Comparison of ENCODE assay signal across 7 cellular contexts in genomic region chr9:39674437-39675210, GRCh38.
DNase-seq lines count a peak whose midpoint lies in the region; ATAC-seq, FAIRE-seq and TF ChIP-seq lines count a peak whose summit lies in the region.
"Not testable (repeated sequence)": the region's sequence is repeated elsewhere in the genome, so short reads cannot be mapped to it uniquely, and the experiment has no call there.

No MANE protein-coding gene starts in this region.

- not testable (repeated sequence) for H2AFZ ChIP-seq in HCT116 (ENCODE audit: low read depth, low read length, poor library complexity, severe bottlenecking); PC-3 (ENCODE audit: low read length)

- TF ChIP-seq RAD21 in A549 (conservative IDR thresholded peaks at IDR 0.05 in 1 of 2, IDR thresholded peaks at IDR 0.05 in 1 of 2); HCT116 (IDR thresholded peaks at IDR 0.05; ENCODE audit: low read depth): not testable (repeated sequence)

- not testable (repeated sequence) for H3K9me3 ChIP-seq in A549; HCT116 (ENCODE audit: control insufficient read depth in 1 of 2, insufficient read depth in 1 of 2, low read depth in 1 of 2, low read length in 2 of 2); PC-3 (ENCODE audit: low read length); RWPE2 (ENCODE audit: severe bottlenecking)

- in situ Hi-C loops in brain microvascular endothelial cell (cut with HindIII; ENCODE audit: low pct_ligation_motif_present, low sequenced_read_pairs): not testable (repeated sequence)

- H3K9me2 ChIP-seq in HCT116 (ENCODE audit: insufficient read depth); PC-3 (replicated peaks; ENCODE audit: low read length): not testable (repeated sequence)

- not testable (repeated sequence) for H3K9ac ChIP-seq in HCT116 (ENCODE audit: low read length); PC-3 (ENCODE audit: low read length)

- H3K27me3 ChIP-seq in HCT116 (ENCODE audit: insufficient read depth, low read length); PC-3 (ENCODE audit: low read length); RWPE2 (ENCODE audit: insufficient read depth, poor library complexity, severe bottlenecking); brain microvascular endothelial cell (replicated peaks); foreskin keratinocyte: not testable (repeated sequence)

- H3F3A ChIP-seq in PC-3 (ENCODE audit: low read length, unreplicated experiment): not testable (repeated sequence)

- TF ChIP-seq POLR2A in A549 (IDR thresholded peaks at IDR 0.05; ENCODE audit: low read length); HCT116 (IDR thresholded peaks at IDR 0.05; ENCODE audit: borderline replicate concordance, extremely low read depth, insufficient read depth, insufficient read length): not testable (repeated sequence)

- H4K20me1 ChIP-seq in HCT116 (ENCODE audit: insufficient read depth); PC-3 (ENCODE audit: low read length): not testable (repeated sequence)

- H3K36me3 ChIP-seq in HCT116 (ENCODE audit: control insufficient read depth in 1 of 2, insufficient read depth in 2 of 2, low read length in 2 of 2); PC-3 (ENCODE audit: low read depth, low read length); RWPE2 (ENCODE audit: low read depth); brain microvascular endothelial cell (replicated peaks): not testable (repeated sequence)

- H3K4me1 ChIP-seq in A549; HCT116 (ENCODE audit: control insufficient read depth in 1 of 2, insufficient read depth in 2 of 2, low read length in 2 of 2); PC-3 (ENCODE audit: insufficient read depth, low read length); RWPE2 (ENCODE audit: insufficient read depth, poor library complexity, severe bottlenecking); foreskin keratinocyte: not testable (repeated sequence)

- TF ChIP-seq EP300 in A549 (IDR thresholded peaks at IDR 0.05): not testable (repeated sequence)

- ATAC-seq in A549 (peak; percentile 93), HCT116 (peak; percentile 79), PC-3 (peak; percentile 61), RWPE2 (ENCODE audit: low read depth) (peak; percentile 62), foreskin keratinocyte (peak; percentile 71)

- TF ChIP-seq CTCF in A549 (IDR thresholded peaks at IDR 0.05); HCT116 (IDR thresholded peaks at IDR 0.05 in 2 of 3, conservative IDR thresholded peaks at IDR 0.05 in 1 of 3; ENCODE audit: borderline replicate concordance in 1 of 3, insufficient read depth in 1 of 3, low read depth in 2 of 3, low read length in 2 of 3); PC-3 (conservative IDR thresholded peaks at IDR 0.05; ENCODE audit: low read depth, low read length); RWPE2 (IDR thresholded peaks at IDR 0.05; ENCODE audit: poor library complexity, severe bottlenecking); brain microvascular endothelial cell (IDR thresholded peaks at IDR 0.05; ENCODE audit: low read depth, low read length, missing control alignments); foreskin keratinocyte (conservative IDR thresholded peaks at IDR 0.05): not testable (repeated sequence)

- peak overlapping the region; percentile 53 to 60; a peak in 1 of 6 replicates for H3K27ac ChIP-seq in A549
- not testable (repeated sequence) for H3K27ac ChIP-seq in HCT116 (ENCODE audit: low read depth, low read length); PC-3 (ENCODE audit: low read length); RWPE2 (ENCODE audit: poor library complexity, severe bottlenecking); foreskin keratinocyte
- peak overlapping the region; percentile 54 for H3K27ac ChIP-seq in brain microvascular endothelial cell

- FAIRE-seq in A549 (lab: Jason Lieb, UNC): not testable (repeated sequence)

- not testable (repeated sequence) for DNase-seq in A549 (ENCODE audit: low read depth in 1 of 2, low spot score in 1 of 2); HCT116 (ENCODE audit: low read depth, low spot score); PC-3; RWPE2 (ENCODE audit: low spot score); foreskin keratinocyte
- peak; percentile 0 for DNase-seq in activated naive CD4-positive, alpha-beta T cell treated with Interleukin-2 at 50 U/mL for 16 hours
- peak; percentile 1 for DNase-seq in brain microvascular endothelial cell

- POLR2A ChIA-PET in A549 (lab: Yijun Ruan, JAX); HCT116 (lab: Charles Lee); PC-3 (lab: Charles Lee; ENCODE audit: unreplicated experiment): not testable (repeated sequence)

- WGBS in A549 (ENCODE audit: missing lambda C conversion rate): no CpG with 5 or more reads among the region's 1 CpG

- intact Hi-C loops in HCT116 (cut with micrococcal nuclease); PC-3 (cut with micrococcal nuclease): not testable (repeated sequence)

- RAD21 ChIA-PET in HCT116 (lab: Charles Lee; ENCODE audit: low non-redundant PET in 1 of 2, low total read pairs in 2 of 2, uncharacterized antibody in 2 of 2, unreplicated experiment in 2 of 2): not testable (repeated sequence)

- H3K4me2 ChIP-seq in A549; HCT116 (ENCODE audit: low read length); PC-3 (ENCODE audit: low read length): not testable (repeated sequence)

- CTCF ChIA-PET in A549 (lab: Yijun Ruan, JAX); HCT116 (lab: Charles Lee); PC-3 (lab: Charles Lee): not testable (repeated sequence)

- not testable (repeated sequence) for H3K4me3 ChIP-seq in A549; HCT116 (replicated peaks in 1 of 2; ENCODE audit: low read depth in 1 of 2, low read length in 2 of 2); PC-3 (ENCODE audit: low read length); RWPE2 (ENCODE audit: severe bottlenecking); brain microvascular endothelial cell (ENCODE audit: low read depth, low read length)

- H3K79me2 ChIP-seq in HCT116 (ENCODE audit: insufficient read depth, low read length); PC-3 (ENCODE audit: low read length): not testable (repeated sequence)

- not testable (repeated sequence) for BruUV-seq in HCT116 (replicated peaks; lab: Mats Ljungman, UMichigan); PC-3 (replicated peaks; lab: Mats Ljungman, UMichigan)
